Comparison of ENCODE assay signal across 8 cellular contexts in genomic region chr6:24274441-24275083, GRCh38.
DNase-seq lines count a peak whose midpoint lies in the region; ATAC-seq, FAIRE-seq and TF ChIP-seq lines count a peak whose summit lies in the region.

No MANE protein-coding gene starts in this region.

- H3K36me3 ChIP-seq in heart left ventricle, result no peaks in the 10 kb centered on the region

- peak overlapping the region; percentile 85 for H3K27ac Mint-ChIP-seq in type B pancreatic cell

- DNase-seq in heart left ventricle (no peak), left ventricle myocardium superior (no peak), NCI-H2227 treated with DMSO at 0.1 percent for 48 hours (lab: John Stamatoyannopoulos, UW) (peak; percentile 28), type B pancreatic cell (ENCODE audit: extremely low spot score, unreplicated experiment) (no peak), HuH-7 (ENCODE audit: low spot score) (no peak)
- DNase-seq in stimulated activated naive CD8-positive, alpha-beta T cell treated with anti-CD3 and anti-CD28 coated beads, Interleukin-15, Interleukin-2, amounts not matched to agents 100 U/mL and 50 U/mL, for 24 hours, result no peak

- 0 to 5% (median 1%) methylated on average over 1 of the region's 1 CpG for WGBS in heart left ventricle, 4 donors

- no peaks in the 10 kb centered on the region for H3K9me3 Mint-ChIP-seq in type B pancreatic cell

- H3K4me1 Mint-ChIP-seq in type B pancreatic cell (ENCODE audit: unreplicated experiment), result peaks cover 48% of the 10 kb centered on the region

- intact Hi-C loops in heart left ventricle (cut with DNase I), result no loop called here
- intact Hi-C loops in left ventricle myocardium superior (cut with micrococcal nuclease), result no loop called here

- TF ChIP-seq CTCF in heart left ventricle (IDR thresholded peaks at IDR 0.05), result peak in 10 of 12 donors; percentile 25 to 59 (median 50)
- peak; percentile 85 for TF ChIP-seq CTCF in type B pancreatic cell (conservative IDR thresholded peaks at IDR 0.05)

- no peak for TF ChIP-seq POLR2A in heart left ventricle (IDR thresholded peaks at IDR 0.05)

- H3K4me3 Mint-ChIP-seq in type B pancreatic cell, result no peak overlapping the region

- no peaks in the 10 kb centered on the region for H3K9me3 ChIP-seq in heart left ventricle

- H3K36me3 Mint-ChIP-seq in type B pancreatic cell, result no peaks in the 10 kb centered on the region

- no peak overlapping the region for H3K27ac ChIP-seq in heart left ventricle

- no peaks in the 10 kb centered on the region for H3K4me1 ChIP-seq in heart left ventricle

- H3K4me3 ChIP-seq in heart left ventricle, result no peak overlapping the region

- FAIRE-seq in endometrium (lab: Jason Lieb, UNC), result peak; percentile 93

- ATAC-seq in heart left ventricle (no peak), left ventricle myocardium superior (no peak), HG03439 (IDR thresholded peaks at IDR 0.05; ENCODE audit: unreplicated experiment) (no peak)
- ATAC-seq in stimulated activated naive CD8-positive, alpha-beta T cell treated with anti-CD3 and anti-CD28 coated beads, Interleukin-15, Interleukin-2, amounts not matched to agents 100 U/mL and 50 U/mL, for 24 hours, result no peak

- peaks cover 0 to 6% (median 0%) of the 10 kb centered on the region in 9 donors for H3K27me3 ChIP-seq in heart left ventricle

- H3K27me3 Mint-ChIP-seq in type B pancreatic cell, result no peaks in the 10 kb centered on the region
